ENCODE assay signal across 10 cellular contexts in the genomic region with DNA sequence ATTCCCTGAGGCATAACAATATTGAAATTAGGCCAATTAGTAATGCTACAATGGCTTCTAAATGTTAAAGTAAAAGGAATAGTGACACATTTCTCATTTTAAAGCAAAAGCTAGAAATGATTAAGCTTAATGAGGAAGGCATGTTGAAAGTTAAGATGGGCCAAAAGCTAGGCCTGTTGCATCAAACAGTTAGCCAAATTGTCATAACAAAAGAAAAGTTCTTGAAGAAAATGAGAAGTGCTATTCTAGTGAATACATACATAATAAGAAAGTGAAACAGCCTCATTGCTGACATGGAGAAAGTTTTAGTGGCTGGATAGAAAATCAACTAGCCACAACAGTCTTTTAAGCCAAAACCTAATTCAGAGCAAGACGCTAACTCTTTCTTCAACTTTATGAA. TPM values are rescaled to one million over a fixed set of nuclear protein-coding genes. Genes with fewer than 3 reads are reported as not detected.
DNase-seq lines count a peak whose midpoint lies in the region; ATAC-seq and TF ChIP-seq lines count a peak whose summit lies in the region.
"Had no signal": no experiment of that assay in that cellular context is flagged by ENCODE, and none has a peak within 500 bp of the region (broad histone marks: within the 10 kb centered on the region; RNA-seq: fewer than 3 reads in every experiment).

No MANE protein-coding gene starts in this region.

- DNase-seq in GM10266 (ENCODE audit: extremely low spot score), result peak; percentile 8
- peak; percentile 85 for DNase-seq in MV-4-11 (lab: John Stamatoyannopoulos, UW)
- DNase-seq in GOT3 (lab: John Stamatoyannopoulos, UW), result no peak
- DNase-seq in GM19240 (ENCODE audit: insufficient read length, low spot score), result no peak
- DNase-seq in transverse colon, result no peak
- no peak for DNase-seq in NCI-H1694 treated with DMSO at 0.1 percent for 48 hours (lab: John Stamatoyannopoulos, UW)
- DNase-seq: left ventricle myocardium superior, NCI-H69 had no signal

- no peak for TF ChIP-seq POLR2A in transverse colon (IDR thresholded peaks at IDR 0.05)

- no peaks in the 10 kb centered on the region for H3K9me3 ChIP-seq in transverse colon

- peak; percentile 44 for ATAC-seq in GM19372 (IDR thresholded peaks at IDR 0.05; ENCODE audit: low read depth, unreplicated experiment)
- ATAC-seq in HG02870 (IDR thresholded peaks at IDR 0.05; ENCODE audit: unreplicated experiment), result peak; percentile 81
- ATAC-seq: left ventricle myocardium superior had no signal

- no peaks in the 10 kb centered on the region for H3K27me3 ChIP-seq in transverse colon

- H3K36me3 ChIP-seq in transverse colon, result peaks cover 0 to 3% (median 0%) of the 10 kb centered on the region in 4 donors

- no peak overlapping the region for H3K27ac ChIP-seq in transverse colon

- TF ChIP-seq EP300 in transverse colon (IDR thresholded peaks at IDR 0.05; ENCODE audit: low read depth), result no peak

- intact Hi-C loops in transverse colon (cut with DNase I; ENCODE audit: low total_unique reads), result no loop called here

- in situ Hi-C loops in transverse colon (cut with MboI; ENCODE audit: low pct_ligation_motif_present in 1 of 4, low pct_unique_long_range_greater_than_20kb in 1 of 4, low sequenced_read_pairs in 3 of 4), result loop anchor here in 1 of 4 donors (10.0 kb wide), 1 partner anchor 227 kb away; no protein-coding TSS in a partner anchor

- no peak for TF ChIP-seq CTCF in GM10266 (IDR thresholded peaks at IDR 0.05; ENCODE audit: control insufficient read depth, insufficient read depth, low read depth, missing control alignments)
- TF ChIP-seq CTCF in transverse colon (IDR thresholded peaks at IDR 0.05), result no peak

- no peak overlapping the region for H3K4me3 ChIP-seq in transverse colon

- H3K4me1 ChIP-seq in transverse colon, result no peaks in the 10 kb centered on the region

- 78 to 83% methylated on average over 1 of the region's 1 CpG for WGBS in transverse colon (ENCODE audit: low coverage in 1 of 2), 2 donors

RNA-seq across cellular contexts. Expression of a gene that starts 12.9 kb away (rescaled TPM):
- not detected for total RNA-seq in transverse colon
- total RNA-seq: left ventricle myocardium superior had no signal

RNA-seq across cellular contexts. Expression of a gene that starts 22.5 kb away (rescaled TPM):
- not detected for total RNA-seq in transverse colon
- total RNA-seq: left ventricle myocardium superior had no signal

RNA-seq across cellular contexts. Expression of a gene that starts 51.2 kb away (rescaled TPM):
- 10 to 100 TPM in 3 of 4 donors, 1 to 10 TPM in 1; 4.6 to 28.1 (median 20.6) TPM for total RNA-seq in transverse colon
- total RNA-seq: left ventricle myocardium superior had no signal

Comparison
In these comparisons a context has a peak if more than half of its experiments do, and no peak if none do; other contexts are left out.
1. DNase-seq: peak in GM10266 (single experiment) and MV-4-11 (single experiment); none in GOT3 (single experiment), GM19240 (single experiment), transverse colon (single experiment) and NCI-H1694 treated with DMSO at 0.1 percent for 48 hours (single experiment).